ENCODE assay signal across 21 cellular contexts in the genomic region with DNA sequence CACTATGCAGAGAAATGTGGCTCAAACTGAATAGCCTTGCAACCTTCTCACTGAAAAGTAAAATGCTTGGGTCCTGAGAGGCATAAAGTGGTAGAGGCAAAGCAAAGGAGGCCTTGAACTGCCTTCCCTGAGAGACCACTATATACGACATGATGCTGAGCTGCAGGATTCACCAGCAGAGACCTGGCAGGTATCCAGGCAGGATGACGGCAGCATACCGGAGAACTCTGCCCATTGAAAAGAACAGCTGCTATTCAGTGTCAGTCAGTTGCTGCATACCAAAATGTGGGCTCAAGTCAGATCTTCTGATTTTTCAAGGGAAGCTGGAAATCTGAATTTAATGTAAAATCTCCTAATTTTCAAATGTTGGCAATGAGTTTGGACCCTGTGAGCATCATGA.
A peak's percentile ranks its signal among the peaks of the same experiment; 100 is the strongest.
DNase-seq lines count a peak whose midpoint lies in the region; ATAC-seq and TF ChIP-seq lines count a peak whose summit lies in the region.
"Had no signal": no experiment of that assay in that cellular context is flagged by ENCODE, and none has a peak within 500 bp of the region (broad histone marks: within the 10 kb centered on the region; RNA-seq: fewer than 3 reads in every experiment).

No MANE protein-coding gene starts in this region.

- no peak overlapping the region for H3K27ac Mint-ChIP-seq in CD8-positive, alpha-beta T cell
- H3K27ac Mint-ChIP-seq in stimulated activated naive B cell treated with anti-CD40 and anti-IgM and Interleukin-4, amounts not matched to agents 10 μg/mL and 1 μg/mL and 100 μg/mL, for 72 hours, result no peak overlapping the region
- H3K27ac Mint-ChIP-seq: activated naive CD4-positive, alpha-beta T cell treated with anti-CD3 and anti-CD28 coated beads, Interleukin-2, amount 50 U/mL, for 24 hours had no signal

- H3K4me3 ChIP-seq in heart right ventricle, result no peak overlapping the region
- H3K4me3 ChIP-seq in thyroid gland (replicated peaks in 1 of 3), result no peak overlapping the region
- no peak overlapping the region for H3K4me3 ChIP-seq in CD8-positive, alpha-beta T cell (ENCODE audit: low read depth, low read length)
- H3K4me3 ChIP-seq: cardiac muscle cell, GM23248, K562, tibial nerve had no signal

- H3K4me1 ChIP-seq in heart right ventricle, result no peaks in the 10 kb centered on the region
- H3K4me1 ChIP-seq in thyroid gland, result no peaks in the 10 kb centered on the region
- peaks cover 15% of the 10 kb centered on the region for H3K4me1 ChIP-seq in CD8-positive, alpha-beta T cell (ENCODE audit: insufficient read depth, low read length)
- H3K4me1 ChIP-seq: tibial nerve had no signal

- WGBS in heart right ventricle, 2 donors, result 15 to 20% methylated on average over 3 of the region's 3 CpGs
- WGBS in thyroid gland, 2 donors, result 35 to 49% methylated on average over 3 of the region's 3 CpGs

- H3K4me1 Mint-ChIP-seq in CD8-positive, alpha-beta T cell (ENCODE audit: low read depth), result peaks cover 21% of the 10 kb centered on the region
- no peaks in the 10 kb centered on the region for H3K4me1 Mint-ChIP-seq in stimulated activated naive B cell treated with anti-CD40 and anti-IgM and Interleukin-4, amounts not matched to agents 10 μg/mL and 1 μg/mL and 100 μg/mL, for 72 hours

- H3K36me3 ChIP-seq in heart right ventricle, result no peaks in the 10 kb centered on the region
- H3K36me3 ChIP-seq in thyroid gland, result no peaks in the 10 kb centered on the region
- H3K36me3 ChIP-seq in CD8-positive, alpha-beta T cell (ENCODE audit: insufficient read depth, low read length), result no peaks in the 10 kb centered on the region
- H3K36me3 ChIP-seq: cardiac muscle cell, tibial nerve had no signal

- H3K27ac ChIP-seq in heart right ventricle (no peak overlapping the region), thyroid gland (no peak overlapping the region)
- H3K27ac ChIP-seq in CD8-positive, alpha-beta T cell (ENCODE audit: low read depth, low read length), result no peak overlapping the region
- H3K27ac ChIP-seq: cardiac muscle cell, GM23248, tibial nerve had no signal

- TF ChIP-seq CTCF in heart right ventricle (IDR thresholded peaks at IDR 0.05), result no peak
- no peak for TF ChIP-seq CTCF in thyroid gland (IDR thresholded peaks at IDR 0.05)
- no peak for TF ChIP-seq CTCF in CD8-positive, alpha-beta T cell (IDR thresholded peaks at IDR 0.05)

- DNase-seq in NCI-H748 (lab: John Stamatoyannopoulos, UW; ENCODE audit: unreplicated experiment) (peak; percentile 34), NCI-H748 treated with DMSO at 0.1 percent for 48 hours (lab: John Stamatoyannopoulos, UW) (no peak), SHP77 treated with DMSO at 0.1 percent for 48 hours (lab: John Stamatoyannopoulos, UW) (peak; percentile 85), heart right ventricle (peak; percentile 7 to 37), thyroid gland (peak; percentile 5 to 7)
- DNase-seq in CD8-positive, alpha-beta T cell, result no peak
- DNase-seq in stimulated activated naive B cell treated with anti-CD40 and anti-IgM and Interleukin-4, amounts not matched to agents 10 μg/mL and 1 μg/mL and 100 μg/mL, for 72 hours, result no peak
- DNase-seq: 8988T; activated CD4-positive, alpha-beta T cell treated with anti-CD3 and anti-CD28 coated beads, Interleukin-2, amount 50 U/mL, for 4 hours; activated T-cell treated with anti-CD3 and anti-CD28 coated beads, Interleukin-2, amount 50 U/mL, for 1 hour; CD4-positive, CD25-positive, alpha-beta regulatory T cell; EL; GM23248; NCI-H1417; NCI-H524; occipital lobe had no signal

- H3K9me3 Mint-ChIP-seq in CD8-positive, alpha-beta T cell, result no peaks in the 10 kb centered on the region
- peaks cover 0 to 4% of the 10 kb centered on the region in 2 donors for H3K9me3 Mint-ChIP-seq in stimulated activated naive B cell treated with anti-CD40 and anti-IgM and Interleukin-4, amounts not matched to agents 10 μg/mL and 1 μg/mL and 100 μg/mL, for 72 hours

- H3K4me3 Mint-ChIP-seq in CD8-positive, alpha-beta T cell, result no peak overlapping the region
- no peak overlapping the region for H3K4me3 Mint-ChIP-seq in stimulated activated naive B cell treated with anti-CD40 and anti-IgM and Interleukin-4, amounts not matched to agents 10 μg/mL and 1 μg/mL and 100 μg/mL, for 72 hours
- H3K4me3 Mint-ChIP-seq: activated naive CD4-positive, alpha-beta T cell treated with anti-CD3 and anti-CD28 coated beads, Interleukin-2, amount 50 U/mL, for 24 hours; CD4-positive, CD25-positive, alpha-beta regulatory T cell had no signal

- CTCF ChIA-PET in CD8-positive, alpha-beta T cell (lab: Charles Lee), result no interaction called here

- H3K27me3 Mint-ChIP-seq in CD8-positive, alpha-beta T cell (ENCODE audit: low read depth), result no peaks in the 10 kb centered on the region
- peaks cover 0 to 6% of the 10 kb centered on the region in 2 donors for H3K27me3 Mint-ChIP-seq in stimulated activated naive B cell treated with anti-CD40 and anti-IgM and Interleukin-4, amounts not matched to agents 10 μg/mL and 1 μg/mL and 100 μg/mL, for 72 hours
- H3K27me3 Mint-ChIP-seq: activated naive CD4-positive, alpha-beta T cell treated with anti-CD3 and anti-CD28 coated beads, Interleukin-2, amount 50 U/mL, for 24 hours had no signal

- H3K36me3 Mint-ChIP-seq in CD8-positive, alpha-beta T cell, result no peaks in the 10 kb centered on the region
- no peaks in the 10 kb centered on the region for H3K36me3 Mint-ChIP-seq in stimulated activated naive B cell treated with anti-CD40 and anti-IgM and Interleukin-4, amounts not matched to agents 10 μg/mL and 1 μg/mL and 100 μg/mL, for 72 hours
- H3K36me3 Mint-ChIP-seq: activated naive CD4-positive, alpha-beta T cell treated with anti-CD3 and anti-CD28 coated beads, Interleukin-2, amount 50 U/mL, for 24 hours; CD4-positive, CD25-positive, alpha-beta regulatory T cell had no signal

- no peak for TF ChIP-seq POLR2A in thyroid gland (IDR thresholded peaks at IDR 0.05)

- POLR2A ChIA-PET in CD8-positive, alpha-beta T cell (lab: Charles Lee), result no interaction called here

- H3K27me3 ChIP-seq in heart right ventricle, result peaks cover 0 to 6% (median 0%) of the 10 kb centered on the region in 7 donors
- H3K27me3 ChIP-seq in thyroid gland, result no peaks in the 10 kb centered on the region
- no peaks in the 10 kb centered on the region for H3K27me3 ChIP-seq in CD8-positive, alpha-beta T cell (ENCODE audit: insufficient read depth, low read length)
- H3K27me3 ChIP-seq: cardiac muscle cell, tibial nerve had no signal

- ATAC-seq in heart right ventricle (no peak), HG03039 (IDR thresholded peaks at IDR 0.05; ENCODE audit: unreplicated experiment) (no peak)
- no peak for ATAC-seq in CD8-positive, alpha-beta T cell
- no peak for ATAC-seq in stimulated activated naive B cell treated with anti-CD40 and anti-IgM and Interleukin-4, amounts not matched to agents 10 μg/mL and 1 μg/mL and 100 μg/mL, for 72 hours (replicated peaks)
- ATAC-seq: K562 had no signal

- intact Hi-C loops in heart right ventricle (cut with DNase I), result no loop called here
- intact Hi-C loops in thyroid gland (cut with DNase I), result no loop called here
- intact Hi-C loops in CD8-positive, alpha-beta T cell (cut with DNase I, micrococcal nuclease), result no loop called here

- no peaks in the 10 kb centered on the region for H3K9me3 ChIP-seq in heart right ventricle
- no peaks in the 10 kb centered on the region for H3K9me3 ChIP-seq in thyroid gland
- H3K9me3 ChIP-seq in CD8-positive, alpha-beta T cell (ENCODE audit: low read length), result no peaks in the 10 kb centered on the region
- H3K9me3 ChIP-seq: tibial nerve had no signal

Comparison
In these comparisons a context has a peak if more than half of its experiments do, and no peak if none do; other contexts are left out.
1. DNase-seq: peak in NCI-H748 (single experiment), SHP77 treated with DMSO at 0.1 percent for 48 hours (single experiment), heart right ventricle (2 of 2) and thyroid gland (2 of 2); none in NCI-H748 treated with DMSO at 0.1 percent for 48 hours (single experiment), CD8-positive, alpha-beta T cell (0 of 7) and stimulated activated naive B cell treated with anti-CD40 and anti-IgM and Interleukin-4, amounts not matched to agents 10 μg/mL and 1 μg/mL and 100 μg/mL, for 72 hours (single experiment).